ENCODE assay signal across 8 cellular contexts in genomic region chrX:74015379-74016019, GRCh38.
DNase-seq lines count a peak whose midpoint lies in the region; ATAC-seq and TF ChIP-seq lines count a peak whose summit lies in the region.

No MANE protein-coding gene starts in this region.

- TF ChIP-seq CTCF in Caco-2 (IDR thresholded peaks at IDR 0.05; ENCODE audit: insufficient read depth in 1 of 2, low read depth in 1 of 2, low read length in 1 of 2, severe bottlenecking in 1 of 2, unreplicated experiment in 1 of 2) (peak; percentile 65 to 68), OCI-LY7 (conservative IDR thresholded peaks at IDR 0.05; ENCODE audit: low read length) (peak; percentile 81), fibroblast of pulmonary artery (IDR thresholded peaks at IDR 0.05; ENCODE audit: low read length, missing control alignments) (peak; percentile 65), omental fat pad (IDR thresholded peaks at IDR 0.05) (peak in 1 of 3 donors; percentile 43), tibial nerve (IDR thresholded peaks at IDR 0.05) (peak; percentile 44 to 73 (median 70))

- H3K9me3 Mint-ChIP-seq in Caco-2 (ENCODE audit: unreplicated experiment): no peaks in the 10 kb centered on the region
- H3K9me3 Mint-ChIP-seq in activated T-cell treated with anti-CD3 and anti-CD28 coated beads, Interleukin-2, amount 50 U/mL, for 4 hours: no peaks in the 10 kb centered on the region

- H3K4me2 ChIP-seq in OCI-LY7 (ENCODE audit: low read length): no peak overlapping the region

- H3K4me3 ChIP-seq in Caco-2 (ENCODE audit: low read depth, low read length): no peak overlapping the region
- H3K4me3 ChIP-seq in OCI-LY7 (ENCODE audit: low read depth, low read length, poor library complexity, severe bottlenecking): no peak overlapping the region
- H3K4me3 ChIP-seq in fibroblast of pulmonary artery (replicated peaks; ENCODE audit: low read depth, low read length): no peak overlapping the region
- no peak overlapping the region for H3K4me3 ChIP-seq in tibial nerve

- intact Hi-C loops in Caco-2 (cut with micrococcal nuclease; ENCODE audit: unreplicated experiment) (loop anchor here (1.0 kb wide), 3 partner anchors 118 to 329 kb away; no protein-coding TSS in a partner anchor), OCI-LY7 (cut with micrococcal nuclease; ENCODE audit: unreplicated experiment) (loop anchor here (1.0 to 5.0 kb wide), 2 partner anchors 117 to 160 kb away; no protein-coding TSS in a partner anchor)

- H3K36me3 Mint-ChIP-seq in Caco-2 (ENCODE audit: insufficient read depth, unreplicated experiment): no peaks in the 10 kb centered on the region
- H3K36me3 Mint-ChIP-seq in activated T-cell treated with anti-CD3 and anti-CD28 coated beads, Interleukin-2, amount 50 U/mL, for 4 hours (ENCODE audit: insufficient read depth): no peaks in the 10 kb centered on the region

- H3K27ac ChIP-seq in OCI-LY7 (ENCODE audit: low read depth, low read length, poor library complexity, severe bottlenecking) (no peak overlapping the region), tibial nerve (no peak overlapping the region)

- DNase-seq in Caco-2: peak; percentile 48 to 52
- DNase-seq in HT1080 (ENCODE audit: low read depth): peak; percentile 56
- peak; percentile 66 for DNase-seq in OCI-LY7 (ENCODE audit: low spot score)
- peak; percentile 66 for DNase-seq in activated T-cell treated with anti-CD3 and anti-CD28 coated beads, Interleukin-2, amount 50 U/mL, for 4 hours
- DNase-seq in fibroblast of pulmonary artery (ENCODE audit: low read depth): peak; percentile 79
- peak; percentile 47 for DNase-seq in omental fat pad (ENCODE audit: low spot score)
- DNase-seq in tibial nerve (ENCODE audit: low spot score in 2 of 2): peak; percentile 18 to 36

- CTCF ChIA-PET in Caco-2 (lab: Charles Lee): interaction anchor here (1.7 kb wide), 1 partner anchor 160 kb away, joined by 6 read pairs; no protein-coding TSS in a partner anchor
- CTCF ChIA-PET in OCI-LY7 (lab: Charles Lee; ENCODE audit: unreplicated experiment): no interaction called here

- WGBS in tibial nerve, 2 donors: 21 to 28% methylated on average over 7 of the region's 7 CpGs

- no TSS peak for BruUV-seq in Caco-2 (replicated peaks; lab: Mats Ljungman, UMichigan)
- no TSS peak for BruUV-seq in OCI-LY7 (replicated peaks; lab: Mats Ljungman, UMichigan)

- no peaks in the 10 kb centered on the region for H3K27me3 Mint-ChIP-seq in Caco-2 (ENCODE audit: insufficient read depth, unreplicated experiment)
- H3K27me3 Mint-ChIP-seq in activated T-cell treated with anti-CD3 and anti-CD28 coated beads, Interleukin-2, amount 50 U/mL, for 4 hours (ENCODE audit: low read depth): peaks cover 1% of the 10 kb centered on the region

- no peaks in the 10 kb centered on the region for H3K36me3 ChIP-seq in Caco-2 (ENCODE audit: control insufficient read depth, insufficient read depth, low read length)
- H3K36me3 ChIP-seq in OCI-LY7 (ENCODE audit: insufficient read depth, low read length): no peaks in the 10 kb centered on the region
- H3K36me3 ChIP-seq in tibial nerve: no peaks in the 10 kb centered on the region

- peak; percentile 95 for ATAC-seq in GM21360 (IDR thresholded peaks at IDR 0.05; ENCODE audit: unreplicated experiment)
- peak; percentile 74 to 81 for ATAC-seq in activated T-cell treated with anti-CD3 and anti-CD28 coated beads, Interleukin-2, amount 50 U/mL, for 4 hours
- ATAC-seq in omental fat pad (ENCODE audit: low FRiP score): peak; percentile 54

- H3K79me2 ChIP-seq in OCI-LY7 (ENCODE audit: insufficient read depth, low read depth, low read length): no peaks in the 10 kb centered on the region

- no peaks in the 10 kb centered on the region for H3K9me2 ChIP-seq in OCI-LY7 (ENCODE audit: insufficient read depth, low read length)

- H3K27ac Mint-ChIP-seq in Caco-2 (ENCODE audit: unreplicated experiment): no peak overlapping the region

- POLR2A ChIA-PET in Caco-2 (lab: Charles Lee) (no interaction called here), OCI-LY7 (lab: Charles Lee) (interaction anchor here (0.9 kb wide), 1 partner anchor 9 kb away, joined by 3 read pairs; no protein-coding TSS in a partner anchor)

- H3K9me3 ChIP-seq in Caco-2 (no peaks in the 10 kb centered on the region), OCI-LY7 (ENCODE audit: low read length) (no peaks in the 10 kb centered on the region), tibial nerve (no peaks in the 10 kb centered on the region)

- H3K4me1 Mint-ChIP-seq in Caco-2 (ENCODE audit: low read depth, unreplicated experiment): peaks cover 4% of the 10 kb centered on the region
- H3K4me1 Mint-ChIP-seq in activated T-cell treated with anti-CD3 and anti-CD28 coated beads, Interleukin-2, amount 50 U/mL, for 4 hours (ENCODE audit: low read depth): peaks cover 2% of the 10 kb centered on the region

- TF ChIP-seq POLR2A in tibial nerve (IDR thresholded peaks at IDR 0.05): no peak

- H3K4me1 ChIP-seq in Caco-2 (no peaks in the 10 kb centered on the region), OCI-LY7 (ENCODE audit: insufficient read depth, low read length, poor library complexity, severe bottlenecking) (no peaks in the 10 kb centered on the region), tibial nerve (no peaks in the 10 kb centered on the region)

- H4K20me1 ChIP-seq in OCI-LY7 (ENCODE audit: insufficient read depth, low read length): no peaks in the 10 kb centered on the region

- H3K27me3 ChIP-seq in Caco-2 (replicated peaks; ENCODE audit: control insufficient read depth, insufficient read depth, low read length): no peaks in the 10 kb centered on the region
- H3K27me3 ChIP-seq in tibial nerve: no peaks in the 10 kb centered on the region

- TF ChIP-seq EP300 in tibial nerve (IDR thresholded peaks at IDR 0.05): no peak

- H2AFZ ChIP-seq in OCI-LY7 (ENCODE audit: low read length): no peak overlapping the region

- H3K4me3 Mint-ChIP-seq in Caco-2 (ENCODE audit: unreplicated experiment): no peak overlapping the region
- H3K4me3 Mint-ChIP-seq in activated T-cell treated with anti-CD3 and anti-CD28 coated beads, Interleukin-2, amount 50 U/mL, for 4 hours: no peak overlapping the region

Comparison
In these comparisons a context has a peak if more than half of its experiments do, and no peak if none do; other contexts are left out.
1. DNase-seq: peak in every context shown above with its lines; median percentile 79 in fibroblast of pulmonary artery; 66 in OCI-LY7; 66 in activated T-cell treated with anti-CD3 and anti-CD28 coated beads, Interleukin-2, amount 50 U/mL, for 4 hours; 56 in HT1080; 50 in Caco-2; 47 in omental fat pad; 27 in tibial nerve.